Comparison of ENCODE assay signal across 2 cellular contexts in genomic region chr3:16289144-16289889, GRCh38.
TF ChIP-seq lines count a peak whose summit lies in the region.

No MANE protein-coding gene starts in this region.

TF ChIP-seq in GM23338, 12 proteins besides CTCF, POLR2A, EP300 and RAD21:
- TF ChIP-seq, protein P1, sequence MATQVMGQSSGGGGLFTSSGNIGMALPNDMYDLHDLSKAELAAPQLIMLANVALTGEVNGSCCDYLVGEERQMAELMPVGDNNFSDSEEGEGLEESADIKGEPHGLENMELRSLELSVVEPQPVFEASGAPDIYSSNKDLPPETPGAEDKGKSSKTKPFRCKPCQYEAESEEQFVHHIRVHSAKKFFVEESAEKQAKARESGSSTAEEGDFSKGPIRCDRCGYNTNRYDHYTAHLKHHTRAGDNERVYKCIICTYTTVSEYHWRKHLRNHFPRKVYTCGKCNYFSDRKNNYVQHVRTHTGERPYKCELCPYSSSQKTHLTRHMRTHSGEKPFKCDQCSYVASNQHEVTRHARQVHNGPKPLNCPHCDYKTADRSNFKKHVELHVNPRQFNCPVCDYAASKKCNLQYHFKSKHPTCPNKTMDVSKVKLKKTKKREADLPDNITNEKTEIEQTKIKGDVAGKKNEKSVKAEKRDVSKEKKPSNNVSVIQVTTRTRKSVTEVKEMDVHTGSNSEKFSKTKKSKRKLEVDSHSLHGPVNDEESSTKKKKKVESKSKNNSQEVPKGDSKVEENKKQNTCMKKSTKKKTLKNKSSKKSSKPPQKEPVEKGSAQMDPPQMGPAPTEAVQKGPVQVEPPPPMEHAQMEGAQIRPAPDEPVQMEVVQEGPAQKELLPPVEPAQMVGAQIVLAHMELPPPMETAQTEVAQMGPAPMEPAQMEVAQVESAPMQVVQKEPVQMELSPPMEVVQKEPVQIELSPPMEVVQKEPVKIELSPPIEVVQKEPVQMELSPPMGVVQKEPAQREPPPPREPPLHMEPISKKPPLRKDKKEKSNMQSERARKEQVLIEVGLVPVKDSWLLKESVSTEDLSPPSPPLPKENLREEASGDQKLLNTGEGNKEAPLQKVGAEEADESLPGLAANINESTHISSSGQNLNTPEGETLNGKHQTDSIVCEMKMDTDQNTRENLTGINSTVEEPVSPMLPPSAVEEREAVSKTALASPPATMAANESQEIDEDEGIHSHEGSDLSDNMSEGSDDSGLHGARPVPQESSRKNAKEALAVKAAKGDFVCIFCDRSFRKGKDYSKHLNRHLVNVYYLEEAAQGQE (IDR thresholded peaks at IDR 0.05; ENCODE audit: unreplicated experiment) = no peak
- TF ChIP-seq ZNF114 (CRISPR knock-in tag; IDR thresholded peaks at IDR 0.05) (no peak), EZH2 (IDR thresholded peaks at IDR 0.05; ENCODE audit: low read depth, unreplicated experiment) (no peak), POLR2AphosphoS5 (IDR thresholded peaks at IDR 0.05; ENCODE audit: low read depth) (no peak), NANOG (IDR thresholded peaks at IDR 0.05; ENCODE audit: borderline replicate concordance) (no peak), STAT1 (IDR thresholded peaks at IDR 0.05; ENCODE audit: unreplicated experiment) (no peak), CREB1 (CRISPR knock-in tag; IDR thresholded peaks at IDR 0.05; ENCODE audit: low read depth) (no peak), EZH2phosphoT487 (IDR thresholded peaks at IDR 0.05; ENCODE audit: unreplicated experiment) (no peak)
- TF ChIP-seq, protein P2, sequence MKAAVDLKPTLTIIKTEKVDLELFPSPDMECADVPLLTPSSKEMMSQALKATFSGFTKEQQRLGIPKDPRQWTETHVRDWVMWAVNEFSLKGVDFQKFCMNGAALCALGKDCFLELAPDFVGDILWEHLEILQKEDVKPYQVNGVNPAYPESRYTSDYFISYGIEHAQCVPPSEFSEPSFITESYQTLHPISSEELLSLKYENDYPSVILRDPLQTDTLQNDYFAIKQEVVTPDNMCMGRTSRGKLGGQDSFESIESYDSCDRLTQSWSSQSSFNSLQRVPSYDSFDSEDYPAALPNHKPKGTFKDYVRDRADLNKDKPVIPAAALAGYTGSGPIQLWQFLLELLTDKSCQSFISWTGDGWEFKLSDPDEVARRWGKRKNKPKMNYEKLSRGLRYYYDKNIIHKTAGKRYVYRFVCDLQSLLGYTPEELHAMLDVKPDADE (IDR thresholded peaks at IDR 0.05) = no peak

TF ChIP-seq in HepG2, 621 proteins besides CTCF, POLR2A, EP300 and RAD21:
- TF ChIP-seq ZFP62 (CRISPR knock-in tag; IDR thresholded peaks at IDR 0.05) = no peak
- no peak for TF ChIP-seq USF2 (IDR thresholded peaks at IDR 0.05; ENCODE audit: low read depth, low read length)
- TF ChIP-seq USF2 (CRISPR knock-in tag; IDR thresholded peaks at IDR 0.05; ENCODE audit: borderline replicate concordance) = no peak
- TF ChIP-seq, protein P3, sequence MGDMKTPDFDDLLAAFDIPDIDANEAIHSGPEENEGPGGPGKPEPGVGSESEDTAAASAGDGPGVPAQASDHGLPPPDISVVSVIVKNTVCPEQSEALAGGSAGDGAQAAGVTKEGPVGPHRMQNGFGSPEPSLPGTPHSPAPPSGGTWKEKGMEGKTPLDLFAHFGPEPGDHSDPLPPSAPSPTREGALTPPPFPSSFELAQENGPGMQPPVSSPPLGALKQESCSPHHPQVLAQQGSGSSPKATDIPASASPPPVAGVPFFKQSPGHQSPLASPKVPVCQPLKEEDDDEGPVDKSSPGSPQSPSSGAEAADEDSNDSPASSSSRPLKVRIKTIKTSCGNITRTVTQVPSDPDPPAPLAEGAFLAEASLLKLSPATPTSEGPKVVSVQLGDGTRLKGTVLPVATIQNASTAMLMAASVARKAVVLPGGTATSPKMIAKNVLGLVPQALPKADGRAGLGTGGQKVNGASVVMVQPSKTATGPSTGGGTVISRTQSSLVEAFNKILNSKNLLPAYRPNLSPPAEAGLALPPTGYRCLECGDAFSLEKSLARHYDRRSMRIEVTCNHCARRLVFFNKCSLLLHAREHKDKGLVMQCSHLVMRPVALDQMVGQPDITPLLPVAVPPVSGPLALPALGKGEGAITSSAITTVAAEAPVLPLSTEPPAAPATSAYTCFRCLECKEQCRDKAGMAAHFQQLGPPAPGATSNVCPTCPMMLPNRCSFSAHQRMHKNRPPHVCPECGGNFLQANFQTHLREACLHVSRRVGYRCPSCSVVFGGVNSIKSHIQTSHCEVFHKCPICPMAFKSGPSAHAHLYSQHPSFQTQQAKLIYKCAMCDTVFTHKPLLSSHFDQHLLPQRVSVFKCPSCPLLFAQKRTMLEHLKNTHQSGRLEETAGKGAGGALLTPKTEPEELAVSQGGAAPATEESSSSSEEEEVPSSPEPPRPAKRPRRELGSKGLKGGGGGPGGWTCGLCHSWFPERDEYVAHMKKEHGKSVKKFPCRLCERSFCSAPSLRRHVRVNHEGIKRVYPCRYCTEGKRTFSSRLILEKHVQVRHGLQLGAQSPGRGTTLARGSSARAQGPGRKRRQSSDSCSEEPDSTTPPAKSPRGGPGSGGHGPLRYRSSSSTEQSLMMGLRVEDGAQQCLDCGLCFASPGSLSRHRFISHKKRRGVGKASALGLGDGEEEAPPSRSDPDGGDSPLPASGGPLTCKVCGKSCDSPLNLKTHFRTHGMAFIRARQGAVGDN (CRISPR knock-in tag; IDR thresholded peaks at IDR 0.05) = no peak
- TF ChIP-seq SYNCRIP (IDR thresholded peaks at IDR 0.05; ENCODE audit: insufficient read depth, low read depth, low read length) = no peak
- TF ChIP-seq ELF4 (CRISPR knock-in tag; IDR thresholded peaks at IDR 0.05; ENCODE audit: borderline replicate concordance) = no peak
- TF ChIP-seq, protein P4, sequence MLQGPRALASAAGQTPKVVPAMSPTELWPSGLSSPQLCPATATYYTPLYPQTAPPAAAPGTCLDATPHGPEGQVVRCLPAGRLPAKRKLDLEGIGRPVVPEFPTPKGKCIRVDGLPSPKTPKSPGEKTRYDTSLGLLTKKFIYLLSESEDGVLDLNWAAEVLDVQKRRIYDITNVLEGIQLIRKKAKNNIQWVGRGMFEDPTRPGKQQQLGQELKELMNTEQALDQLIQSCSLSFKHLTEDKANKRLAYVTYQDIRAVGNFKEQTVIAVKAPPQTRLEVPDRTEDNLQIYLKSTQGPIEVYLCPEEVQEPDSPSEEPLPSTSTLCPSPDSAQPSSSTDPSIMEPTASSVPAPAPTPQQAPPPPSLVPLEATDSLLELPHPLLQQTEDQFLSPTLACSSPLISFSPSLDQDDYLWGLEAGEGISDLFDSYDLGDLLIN (CRISPR knock-in tag; IDR thresholded peaks at IDR 0.05; ENCODE audit: borderline replicate concordance) = no peak
- no peak for TF ChIP-seq ZNF768 (CRISPR knock-in tag; IDR thresholded peaks at IDR 0.05)
- no peak for TF ChIP-seq ZNF704 (CRISPR knock-in tag; IDR thresholded peaks at IDR 0.05; ENCODE audit: borderline replicate concordance)
- TF ChIP-seq, protein P5, sequence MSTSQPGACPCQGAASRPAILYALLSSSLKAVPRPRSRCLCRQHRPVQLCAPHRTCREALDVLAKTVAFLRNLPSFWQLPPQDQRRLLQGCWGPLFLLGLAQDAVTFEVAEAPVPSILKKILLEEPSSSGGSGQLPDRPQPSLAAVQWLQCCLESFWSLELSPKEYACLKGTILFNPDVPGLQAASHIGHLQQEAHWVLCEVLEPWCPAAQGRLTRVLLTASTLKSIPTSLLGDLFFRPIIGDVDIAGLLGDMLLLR (CRISPR knock-in tag; IDR thresholded peaks at IDR 0.05) = no peak
- no peak for TF ChIP-seq HNRNPLL (IDR thresholded peaks at IDR 0.05; ENCODE audit: low read depth, low read length, poor library complexity, severe bottlenecking)
- no peak for TF ChIP-seq ZNF629 (CRISPR knock-in tag; conservative IDR thresholded peaks at IDR 0.05)
- TF ChIP-seq BCL6 (CRISPR knock-in tag; IDR thresholded peaks at IDR 0.05) = no peak
- no peak for TF ChIP-seq KDM2A (CRISPR knock-in tag; IDR thresholded peaks at IDR 0.05; ENCODE audit: borderline replicate concordance, low read depth)
- TF ChIP-seq ZNF180 (CRISPR knock-in tag; IDR thresholded peaks at IDR 0.05; ENCODE audit: borderline replicate concordance, low read depth) = no peak
- no peak for TF ChIP-seq RELA (CRISPR knock-in tag; IDR thresholded peaks at IDR 0.05)
- TF ChIP-seq BRD4 (CRISPR knock-in tag; IDR thresholded peaks at IDR 0.05) = no peak
- no peak for TF ChIP-seq ZNF280B (CRISPR knock-in tag; IDR thresholded peaks at IDR 0.05; ENCODE audit: borderline replicate concordance)
- no peak for TF ChIP-seq ZNF530 (CRISPR knock-in tag; IDR thresholded peaks at IDR 0.05; ENCODE audit: low read depth)
- TF ChIP-seq ZNF607 (CRISPR knock-in tag; IDR thresholded peaks at IDR 0.05; ENCODE audit: borderline replicate concordance) = no peak
